ENCODE assay signal across 21 cellular contexts in the genomic region with DNA sequence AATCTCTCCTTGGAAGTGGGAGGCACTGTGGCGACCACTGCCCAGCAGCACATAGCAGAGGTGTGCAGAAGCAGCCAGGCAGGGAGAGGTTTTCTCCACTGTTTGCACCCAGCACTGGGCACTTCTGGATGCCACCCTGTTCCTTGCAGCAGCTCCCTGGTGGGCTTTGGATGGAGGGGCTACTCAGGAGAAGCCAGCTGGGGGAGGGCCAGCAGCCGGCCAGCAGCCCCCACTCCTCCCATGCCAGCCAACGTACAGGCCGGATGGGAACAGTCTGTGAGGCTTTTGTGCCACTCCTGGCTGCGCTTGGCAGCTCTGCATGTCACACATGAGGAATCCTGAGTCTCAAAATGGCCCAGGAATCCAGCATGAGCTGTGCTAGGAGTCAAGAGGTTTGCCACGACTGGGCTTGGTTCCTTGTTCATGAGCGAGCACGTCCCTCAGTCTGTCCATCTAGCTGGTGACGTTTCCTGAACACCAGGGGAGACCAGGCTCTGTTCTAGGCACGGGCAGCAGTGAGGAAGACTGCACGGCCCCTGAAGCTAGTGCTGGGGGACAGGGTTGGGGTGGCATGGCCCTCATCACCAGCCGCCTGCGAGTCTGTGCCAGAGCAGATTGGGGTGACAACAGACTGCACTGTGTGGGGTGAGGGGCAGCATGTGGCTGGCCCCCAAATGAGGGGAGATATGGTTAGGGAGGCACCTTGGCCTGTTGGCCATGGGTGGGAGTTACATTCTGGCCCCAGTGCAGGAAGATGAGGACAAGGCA. TPM values are rescaled to one million over a fixed set of nuclear protein-coding genes. Genes with fewer than 3 reads are reported as not detected.
DNase-seq lines count a peak whose midpoint lies in the region; ATAC-seq, FAIRE-seq and TF ChIP-seq lines count a peak whose summit lies in the region.
"Had no signal": no experiment of that assay in that cellular context is flagged by ENCODE, and none has a peak within 500 bp of the region (broad histone marks: within the 10 kb centered on the region; RNA-seq: fewer than 3 reads in every experiment).

No MANE protein-coding gene starts in this region.

- H3K79me2 ChIP-seq in PC-3 (ENCODE audit: low read length) (peaks cover 43% of the 10 kb centered on the region), HepG2 (ENCODE audit: insufficient read depth, low read length) (peaks cover 50% of the 10 kb centered on the region)

- no peaks in the 10 kb centered on the region for H3K36me3 ChIP-seq in esophagus muscularis mucosa
- H3K36me3 ChIP-seq in PC-3 (ENCODE audit: low read depth, low read length) = peaks cover 9% of the 10 kb centered on the region; the same call in 1 of the 2 replicates
- H3K36me3 ChIP-seq in HepG2 (replicated peaks in 1 of 2; ENCODE audit: control insufficient read depth in 1 of 2, insufficient read depth in 2 of 2, low read length in 2 of 2) = no peaks in the 10 kb centered on the region
- H3K36me3 ChIP-seq: ascending aorta, colonic mucosa, right lobe of liver, vagina had no signal

- H3K27ac ChIP-seq in esophagus muscularis mucosa (replicated peaks in 1 of 4) (no peak overlapping the region), PC-3 (ENCODE audit: low read length) (no peak overlapping the region), HepG2 (ENCODE audit: extremely low read length, insufficient read depth, low read length) (no peak overlapping the region)
- H3K27ac ChIP-seq: ascending aorta, colonic mucosa, right lobe of liver, RWPE1, vagina had no signal

- H3K36me3 Mint-ChIP-seq in type B pancreatic cell = peaks cover 13% of the 10 kb centered on the region

- H3K9ac ChIP-seq in PC-3 (ENCODE audit: low read length) (no peak overlapping the region), HepG2 (ENCODE audit: insufficient read depth, low read depth, low read length) (no peak overlapping the region)

- FAIRE-seq in HepG2 (lab: Jason Lieb, UNC) = no peak
- FAIRE-seq: endothelial cell of umbilical vein had no signal

- CTCF ChIA-PET in PC-3 (lab: Charles Lee) = no interaction called here
- CTCF ChIA-PET in HepG2 (lab: Yijun Ruan, JAX; ENCODE audit: low intra/inter-chr PET ratio, low total read pairs) = no interaction called here

- H3K9me3 ChIP-seq in esophagus muscularis mucosa = no peaks in the 10 kb centered on the region
- 0 out of 2 replicates have a peak, but pooled peaks cover 6% of the 10 kb centered on the region for H3K9me3 ChIP-seq in PC-3 (ENCODE audit: low read length)
- no peaks in the 10 kb centered on the region for H3K9me3 ChIP-seq in HepG2 (ENCODE audit: low read length)
- H3K9me3 ChIP-seq: ascending aorta, colonic mucosa, right lobe of liver, vagina had no signal

- in situ Hi-C loops in HepG2 (cut with HindIII; ENCODE audit: extremely low pct_ligation_motif_present, low pct_unique_long_range_greater_than_20kb) = no loop called here

- no peaks in the 10 kb centered on the region for H3K9me2 ChIP-seq in PC-3 (replicated peaks; ENCODE audit: low read length)

- no peak overlapping the region for H3K4me3 ChIP-seq in esophagus muscularis mucosa
- H3K4me3 ChIP-seq in PC-3 (ENCODE audit: low read length) = no peak overlapping the region
- H3K4me3 ChIP-seq in HepG2 (replicated peaks in 1 of 3; ENCODE audit: insufficient read depth in 1 of 3, low read depth in 2 of 3, low read length in 3 of 3) = no peak overlapping the region
- H3K4me3 ChIP-seq: ascending aorta, colonic mucosa, right lobe of liver, vagina had no signal

- TF ChIP-seq EP300 in esophagus muscularis mucosa (IDR thresholded peaks at IDR 0.05) (no peak), HepG2 (IDR thresholded peaks at IDR 0.05; ENCODE audit: low read depth in 2 of 2, low read length in 2 of 2) (no peak), HepG2 (CRISPR knock-in tag; IDR thresholded peaks at IDR 0.05; ENCODE audit: borderline replicate concordance) (no peak)

- 94% methylated on average over 6 of the region's 13 CpGs for WGBS in esophagus muscularis mucosa
- WGBS in HepG2 (ENCODE audit: low lambda C conversion rate) = 100% methylated on average over 4 of the region's 13 CpGs

- BruUV-seq in PC-3 (replicated peaks; lab: Mats Ljungman, UMichigan) (no TSS peak), HepG2 (replicated peaks; lab: Mats Ljungman, UMichigan) (no TSS peak)

- no peak overlapping the region for H3K4me3 Mint-ChIP-seq in type B pancreatic cell
- H3K4me3 Mint-ChIP-seq: CD4-positive, CD25-positive, alpha-beta regulatory T cell; nephron had no signal

- peaks cover 6% of the 10 kb centered on the region for H3K9me3 Mint-ChIP-seq in type B pancreatic cell

- peaks cover 49% of the 10 kb centered on the region for H3K4me1 Mint-ChIP-seq in type B pancreatic cell (ENCODE audit: unreplicated experiment)

- no peaks in the 10 kb centered on the region for H4K20me1 ChIP-seq in PC-3 (ENCODE audit: low read length)
- peaks cover 1% of the 10 kb centered on the region for H4K20me1 ChIP-seq in HepG2 (ENCODE audit: insufficient read depth, low read length)

- no peaks in the 10 kb centered on the region for H3F3A ChIP-seq in PC-3 (ENCODE audit: low read length, unreplicated experiment)

- H3K4me2 ChIP-seq in PC-3 (ENCODE audit: low read length) (no peak overlapping the region), HepG2 (ENCODE audit: low read depth, low read length) (no peak overlapping the region)

- H3K27ac Mint-ChIP-seq in type B pancreatic cell = peak overlapping the region; percentile 34
- H3K27ac Mint-ChIP-seq: nephron had no signal

- POLR2A ChIA-PET in PC-3 (lab: Charles Lee; ENCODE audit: unreplicated experiment) = no interaction called here
- POLR2A ChIA-PET in HepG2 (lab: Yijun Ruan, JAX) = no interaction called here

- TF ChIP-seq CTCF in esophagus muscularis mucosa (IDR thresholded peaks at IDR 0.05) = no peak
- no peak for TF ChIP-seq CTCF in type B pancreatic cell (conservative IDR thresholded peaks at IDR 0.05)
- no peak for TF ChIP-seq CTCF in PC-3 (conservative IDR thresholded peaks at IDR 0.05; ENCODE audit: low read depth, low read length)
- TF ChIP-seq CTCF in HepG2 (CRISPR knock-in tag; IDR thresholded peaks at IDR 0.05) = no peak

- H3K4me1 ChIP-seq in esophagus muscularis mucosa (peaks cover 64 to 84% (median 71%) of the 10 kb centered on the region in 4 donors), PC-3 (ENCODE audit: insufficient read depth, low read length) (no peaks in the 10 kb centered on the region), HepG2 (ENCODE audit: insufficient read depth, low read length) (peaks cover 66% of the 10 kb centered on the region)

- peak; percentile 57 for DNase-seq in activated effector memory CD4-positive, alpha-beta T cell treated with anti-CD3 and anti-CD28 coated beads, Interleukin-2, amount 50 U/mL, for 16 hours
- DNase-seq in activated effector memory CD4-positive, alpha-beta T cell treated with Interleukin-2 at 50 U/mL for 16 hours = no peak
- DNase-seq in esophagus muscularis mucosa (ENCODE audit: extremely low spot score) (peak; percentile 60), left lobe of liver (ENCODE audit: low spot score) (peak; percentile 33), type B pancreatic cell (ENCODE audit: extremely low spot score, unreplicated experiment) (no peak), PC-3 (no peak), HepG2 (ENCODE audit: low spot score) (no peak)
- DNase-seq: activated CD4-positive, alpha-beta T cell treated with anti-CD3 and anti-CD28 coated beads, Interleukin-2, amount 50 U/mL, for 4 hours; CD4-positive, CD25-positive, alpha-beta regulatory T cell; colonic mucosa; foreskin melanocyte; mesendoderm; NCI-H146; NCI-H226 had no signal

- intact Hi-C loops in esophagus muscularis mucosa (cut with DNase I) (no loop called here), PC-3 (cut with micrococcal nuclease) (no loop called here), HepG2 (cut with micrococcal nuclease; ENCODE audit: unreplicated experiment) (no loop called here)

- H2AFZ ChIP-seq in PC-3 (ENCODE audit: low read length) (no peak overlapping the region), HepG2 (ENCODE audit: low read length) (no peak overlapping the region)

- H3K27me3 ChIP-seq in esophagus muscularis mucosa (no peaks in the 10 kb centered on the region), PC-3 (ENCODE audit: low read length) (no peaks in the 10 kb centered on the region), HepG2 (ENCODE audit: control insufficient read depth in 1 of 2, insufficient read depth in 2 of 2, low read length in 2 of 2) (no peaks in the 10 kb centered on the region)
- H3K27me3 ChIP-seq: ascending aorta, colonic mucosa, right lobe of liver, vagina had no signal

- ATAC-seq in left lobe of liver = no peak
- no peak for ATAC-seq in PC-3
- no peak for ATAC-seq in GM21360 (IDR thresholded peaks at IDR 0.05; ENCODE audit: unreplicated experiment)
- no peak for ATAC-seq in HepG2

- no peak for TF ChIP-seq RAD21 in HepG2 (CRISPR knock-in tag; IDR thresholded peaks at IDR 0.05)

- TF ChIP-seq POLR2A in esophagus muscularis mucosa (IDR thresholded peaks at IDR 0.05; ENCODE audit: low read depth) = no peak
- no peak for TF ChIP-seq POLR2A in HepG2 (IDR thresholded peaks at IDR 0.05; ENCODE audit: insufficient read depth in 1 of 2, low read depth in 2 of 2, low read length in 2 of 2)

- no peaks in the 10 kb centered on the region for H3K27me3 Mint-ChIP-seq in type B pancreatic cell
- H3K27me3 Mint-ChIP-seq: CD4-positive, CD25-positive, alpha-beta regulatory T cell had no signal

RNA-seq across cellular contexts. Expression of gene PHF2, which starts 10.1 kb away (rescaled TPM):
- total RNA-seq in esophagus muscularis mucosa = 10 to 100 TPM; 35.7 to 53.5 (median 43.2) TPM
- 7.3 TPM for total RNA-seq in left lobe of liver
- total RNA-seq in type B pancreatic cell (ENCODE audit: low replicate concordance) = 28.1 and 34.7 TPM in 2 replicates
- total RNA-seq in PC-3 (2014; rRNA removed) = 10.6 and 12.0 TPM in 2 replicates
- total RNA-seq in HepG2 (2016; rRNA removed; fragmentation: Illumina TruSeq; extraction: Trizol) = 9.1 and 9.3 TPM in 2 replicates
- total RNA-seq in HepG2 (2016; cell fraction: cytosol; rRNA removed; fragmentation: Illumina TruSeq; extraction: Trizol; ENCODE audit: low read depth) = 0.81 and 1.1 TPM in 2 replicates
- total RNA-seq in HepG2 (2016; cell fraction: insoluble cytoplasmic fraction; rRNA removed; fragmentation: Illumina TruSeq; extraction: Trizol) = 7.2 and 9.5 TPM in 2 replicates
- total RNA-seq in HepG2 (2016; cell fraction: membrane; rRNA removed; fragmentation: Illumina TruSeq; extraction: Trizol) = 4.9 and 5.3 TPM in 2 replicates
- 8.3 and 9.2 TPM in 2 replicates for total RNA-seq in HepG2 (2016; cell fraction: nucleus; rRNA removed; fragmentation: Illumina TruSeq; extraction: Trizol)
- polyA plus RNA-seq in HepG2 (2011; rRNA removed) = 6.6 and 7.0 TPM in 2 replicates
- 4.2 and 4.7 TPM in 2 replicates for polyA plus RNA-seq in HepG2 (2011; cell fraction: cytosol; rRNA removed)
- polyA plus RNA-seq in HepG2 (2011; cell fraction: nucleus; rRNA removed) = 10.7 and 12.3 TPM in 2 replicates
- polyA plus RNA-seq in HepG2 (2012) = 6.9 and 7.1 TPM in 2 replicates
- 0.63 TPM in 2 replicates for polyA plus RNA-seq in HepG2 (2016; cell fraction: cytosol; fragmentation: Illumina TruSeq; extraction: Trizol; ENCODE audit: low read depth)
- polyA plus RNA-seq in HepG2 (2016; cell fraction: insoluble cytoplasmic fraction; fragmentation: Illumina TruSeq; extraction: Trizol; ENCODE audit: low read depth) = 9.5 and 12.0 TPM in 2 replicates
- 3.9 and 4.0 TPM in 2 replicates for polyA plus RNA-seq in HepG2 (2016; cell fraction: membrane; fragmentation: Illumina TruSeq; extraction: Trizol; ENCODE audit: low read depth)
- polyA plus RNA-seq in HepG2 (2016; cell fraction: nucleus; fragmentation: Illumina TruSeq; extraction: Trizol; ENCODE audit: insufficient read depth, low read depth) = 23.0 and 24.9 TPM in 2 replicates
- 4.6 and 6.3 TPM in 2 replicates for polyA minus RNA-seq in HepG2 (2011; rRNA and poly(A)+ RNA removed; ENCODE audit: low replicate concordance)
- polyA minus RNA-seq in HepG2 (2011; cell fraction: cytosol; rRNA and poly(A)+ RNA removed) = 4.8 and 5.0 TPM in 2 replicates
- 4.2 and 5.1 TPM in 2 replicates for polyA minus RNA-seq in HepG2 (2011; cell fraction: nucleus; rRNA and poly(A)+ RNA removed)

Comparison
In these comparisons a context has a peak if more than half of its experiments do, and no peak if none do; other contexts are left out.
1. DNase-seq: peak in activated effector memory CD4-positive, alpha-beta T cell treated with anti-CD3 and anti-CD28 coated beads, Interleukin-2, amount 50 U/mL, for 16 hours (single experiment), esophagus muscularis mucosa (single experiment) and left lobe of liver (single experiment); none in activated effector memory CD4-positive, alpha-beta T cell treated with Interleukin-2 at 50 U/mL for 16 hours (single experiment), type B pancreatic cell (single experiment), PC-3 (single experiment) and HepG2 (single experiment).